In genomic region chr20:40757087-40757486, GRCh38 we compare ENCODE assay signal across 19 cellular contexts.
A peak's percentile ranks its signal among the peaks of the same experiment; 100 is the strongest.
DNase-seq lines count a peak whose midpoint lies in the region; ATAC-seq, FAIRE-seq and TF ChIP-seq lines count a peak whose summit lies in the region.
"Had no signal": no experiment of that assay in that cellular context is flagged by ENCODE, and none has a peak within 500 bp of the region (broad histone marks: within the 10 kb centered on the region; RNA-seq: fewer than 3 reads in every experiment).

No MANE protein-coding gene starts in this region.

- intact Hi-C loops in dendritic cell treated with granulocyte-macrophage colony-stimulating factor and Interleukin-4, amounts not matched to agents 40 ng/mL and 50 ng/mL, for 4 days (cut with micrococcal nuclease) = no loop called here

- CTCF ChIA-PET in T-cell (lab: Charles Lee) = no interaction called here

- H3K27me3 Mint-ChIP-seq in activated naive CD4-positive, alpha-beta T cell treated with anti-CD3 and anti-CD28 coated beads, Interleukin-2, amount 50 U/mL, for 24 hours = no peaks in the 10 kb centered on the region
- peaks cover 0 to 6% of the 10 kb centered on the region in 2 donors for H3K27me3 Mint-ChIP-seq in T-cell
- no peaks in the 10 kb centered on the region for H3K27me3 Mint-ChIP-seq in dendritic cell treated with granulocyte-macrophage colony-stimulating factor and Interleukin-4, amounts not matched to agents 40 ng/mL and 50 ng/mL, for 4 days
- H3K27me3 Mint-ChIP-seq in stimulated activated naive B cell treated with anti-CD40 and anti-IgM and Interleukin-4, amounts not matched to agents 10 μg/mL and 1 μg/mL and 100 μg/mL, for 72 hours = peaks cover 8 to 17% of the 10 kb centered on the region in 2 donors

- ATAC-seq in T-cell (replicated peaks in 1 of 4) = peak in 3 of 4 experiments; percentile 27 to 77 (median 42)
- ATAC-seq in stimulated activated naive B cell treated with anti-CD40 and anti-IgM and Interleukin-4, amounts not matched to agents 10 μg/mL and 1 μg/mL and 100 μg/mL, for 72 hours (replicated peaks) = peak; percentile 25 to 34
- no peak for ATAC-seq in HG02623 (IDR thresholded peaks at IDR 0.05; ENCODE audit: unreplicated experiment)
- ATAC-seq: activated CD4-positive, CD25-positive, alpha-beta regulatory T cell treated with anti-CD3 and anti-CD28 coated beads, Interleukin-2, amount 50 U/mL, for 24 hours had no signal

- peaks cover 28% of the 10 kb centered on the region for H3K4me1 Mint-ChIP-seq in activated naive CD4-positive, alpha-beta T cell treated with anti-CD3 and anti-CD28 coated beads, Interleukin-2, amount 50 U/mL, for 24 hours
- H3K4me1 Mint-ChIP-seq in T-cell = peaks cover 29 to 37% (median 31%) of the 10 kb centered on the region in 3 donors
- peaks cover 52% of the 10 kb centered on the region for H3K4me1 Mint-ChIP-seq in dendritic cell treated with granulocyte-macrophage colony-stimulating factor and Interleukin-4, amounts not matched to agents 40 ng/mL and 50 ng/mL, for 4 days (ENCODE audit: low read depth)
- H3K4me1 Mint-ChIP-seq in stimulated activated naive B cell treated with anti-CD40 and anti-IgM and Interleukin-4, amounts not matched to agents 10 μg/mL and 1 μg/mL and 100 μg/mL, for 72 hours = no peaks in the 10 kb centered on the region

- no peak for TF ChIP-seq CTCF in D721Med (IDR thresholded peaks at IDR 0.05; ENCODE audit: insufficient read depth, missing control alignments)

- H3K4me3 Mint-ChIP-seq in activated naive CD4-positive, alpha-beta T cell treated with anti-CD3 and anti-CD28 coated beads, Interleukin-2, amount 50 U/mL, for 24 hours = no peak overlapping the region
- H3K4me3 Mint-ChIP-seq in T-cell = peak overlapping the region in 1 of 3 donors; percentile 13
- H3K4me3 Mint-ChIP-seq in dendritic cell treated with granulocyte-macrophage colony-stimulating factor and Interleukin-4, amounts not matched to agents 40 ng/mL and 50 ng/mL, for 4 days = no peak overlapping the region
- no peak overlapping the region for H3K4me3 Mint-ChIP-seq in stimulated activated naive B cell treated with anti-CD40 and anti-IgM and Interleukin-4, amounts not matched to agents 10 μg/mL and 1 μg/mL and 100 μg/mL, for 72 hours
- H3K4me3 Mint-ChIP-seq: memory B cell, neural progenitor cell, type B pancreatic cell had no signal

- no peaks in the 10 kb centered on the region for H3K9me3 Mint-ChIP-seq in activated naive CD4-positive, alpha-beta T cell treated with anti-CD3 and anti-CD28 coated beads, Interleukin-2, amount 50 U/mL, for 24 hours
- no peaks in the 10 kb centered on the region for H3K9me3 Mint-ChIP-seq in T-cell
- no peaks in the 10 kb centered on the region for H3K9me3 Mint-ChIP-seq in dendritic cell treated with granulocyte-macrophage colony-stimulating factor and Interleukin-4, amounts not matched to agents 40 ng/mL and 50 ng/mL, for 4 days
- H3K9me3 Mint-ChIP-seq in stimulated activated naive B cell treated with anti-CD40 and anti-IgM and Interleukin-4, amounts not matched to agents 10 μg/mL and 1 μg/mL and 100 μg/mL, for 72 hours = no peaks in the 10 kb centered on the region
- H3K9me3 Mint-ChIP-seq: neural progenitor cell had no signal

- peak overlapping the region; percentile 1 for H3K27ac Mint-ChIP-seq in activated naive CD4-positive, alpha-beta T cell treated with anti-CD3 and anti-CD28 coated beads, Interleukin-2, amount 50 U/mL, for 24 hours
- peak overlapping the region; percentile 44 to 81 for H3K27ac Mint-ChIP-seq in T-cell
- peak overlapping the region; percentile 23 for H3K27ac Mint-ChIP-seq in dendritic cell treated with granulocyte-macrophage colony-stimulating factor and Interleukin-4, amounts not matched to agents 40 ng/mL and 50 ng/mL, for 4 days
- no peak overlapping the region for H3K27ac Mint-ChIP-seq in stimulated activated naive B cell treated with anti-CD40 and anti-IgM and Interleukin-4, amounts not matched to agents 10 μg/mL and 1 μg/mL and 100 μg/mL, for 72 hours
- H3K27ac Mint-ChIP-seq: memory B cell, neural progenitor cell, type B pancreatic cell had no signal

- no peak for FAIRE-seq in D721Med (lab: Jason Lieb, UNC)
- FAIRE-seq: endometrium, frontal cortex had no signal

- DNase-seq in activated naive CD4-positive, alpha-beta T cell (lab: John Stamatoyannopoulos, UW) = no peak
- DNase-seq in T-cell = peak in 1 of 34 experiments; percentile 0
- no peak for DNase-seq in stimulated activated naive B cell treated with anti-CD40 and anti-IgM and Interleukin-4, amounts not matched to agents 10 μg/mL and 1 μg/mL and 100 μg/mL, for 72 hours
- DNase-seq in kidney glomerular epithelial cell (lab: John Stamatoyannopoulos, UW) = no peak
- DNase-seq in D721Med (ENCODE audit: insufficient read length, low spot score) = no peak
- DNase-seq: activated effector memory CD4-positive, alpha-beta T cell treated with anti-CD3 and anti-CD28 coated beads, Interleukin-2, amount 50 U/mL, for 16 hours; NCI-H1694; NCI-H510A treated with DMSO at 0.1 percent for 48 hours; sigmoid colon; stimulated activated CD4-positive, alpha-beta T cell treated with anti-CD3 and anti-CD28 coated beads, Interleukin-4, amount 100 ng/mL, for 24 hours had no signal

- no peaks in the 10 kb centered on the region for H3K36me3 Mint-ChIP-seq in activated naive CD4-positive, alpha-beta T cell treated with anti-CD3 and anti-CD28 coated beads, Interleukin-2, amount 50 U/mL, for 24 hours
- no peaks in the 10 kb centered on the region for H3K36me3 Mint-ChIP-seq in T-cell
- no peaks in the 10 kb centered on the region for H3K36me3 Mint-ChIP-seq in dendritic cell treated with granulocyte-macrophage colony-stimulating factor and Interleukin-4, amounts not matched to agents 40 ng/mL and 50 ng/mL, for 4 days (ENCODE audit: low read depth)
- no peaks in the 10 kb centered on the region for H3K36me3 Mint-ChIP-seq in stimulated activated naive B cell treated with anti-CD40 and anti-IgM and Interleukin-4, amounts not matched to agents 10 μg/mL and 1 μg/mL and 100 μg/mL, for 72 hours
- H3K36me3 Mint-ChIP-seq: memory B cell, neural progenitor cell, type B pancreatic cell had no signal

- POLR2A ChIA-PET in T-cell (lab: Charles Lee) = no interaction called here
